Comparison of ENCODE assay signal across 8 cellular contexts in genomic region chr5:10695055-10695649, GRCh38.
A peak's percentile ranks its signal among the peaks of the same experiment; 100 is the strongest.
DNase-seq lines count a peak whose midpoint lies in the region; ATAC-seq and TF ChIP-seq lines count a peak whose summit lies in the region.

No MANE protein-coding gene starts in this region.

- peak; percentile 32 for ATAC-seq in GM19452 (IDR thresholded peaks at IDR 0.05; ENCODE audit: unreplicated experiment)
- ATAC-seq in upper lobe of left lung (ENCODE audit: low FRiP score in 2 of 2): peak; percentile 78 to 82
- no peak for ATAC-seq in GM18520 (IDR thresholded peaks at IDR 0.05; ENCODE audit: unreplicated experiment)

- TF ChIP-seq CTCF in Peyer's patch (IDR thresholded peaks at IDR 0.05) (peak in 5 of 6 experiments; percentile 6 to 77 (median 72)), upper lobe of left lung (IDR thresholded peaks at IDR 0.05) (peak in 5 of 6 experiments; percentile 52 to 77 (median 61))

- no peak overlapping the region for H3K4me3 ChIP-seq in Peyer's patch
- no peak overlapping the region for H3K4me3 ChIP-seq in upper lobe of left lung

- in situ Hi-C loops in KBM-7 (cut with MboI; ENCODE audit: low pct_unique_long_range_greater_than_20kb, low sequenced_read_pairs): no loop called here

- no peak for TF ChIP-seq EP300 in upper lobe of left lung (IDR thresholded peaks at IDR 0.05)

- peak; percentile 86 for DNase-seq in DMS53 (lab: John Stamatoyannopoulos, UW)
- peak; percentile 64 for DNase-seq in KBM-7
- peak; percentile 53 to 85 (median 75) for DNase-seq in Peyer's patch
- peak; percentile 76 for DNase-seq in ecto neural progenitor cell (ENCODE audit: low spot score)
- DNase-seq in lung microvascular endothelial cell (ENCODE audit: low read depth in 2 of 2): peak; percentile 78 to 81
- DNase-seq in upper lobe of left lung: peak; percentile 86 to 87

- H3K36me3 ChIP-seq in Peyer's patch (no peaks in the 10 kb centered on the region), upper lobe of left lung (no peaks in the 10 kb centered on the region)

- H3K27ac ChIP-seq in Peyer's patch: no peak overlapping the region
- no peak overlapping the region for H3K27ac ChIP-seq in upper lobe of left lung

- H3K9me3 ChIP-seq in Peyer's patch (no peaks in the 10 kb centered on the region), upper lobe of left lung (no peaks in the 10 kb centered on the region)

- TF ChIP-seq POLR2A in Peyer's patch (IDR thresholded peaks at IDR 0.05): no peak
- no peak for TF ChIP-seq POLR2A in upper lobe of left lung (IDR thresholded peaks at IDR 0.05)

- H3K4me1 ChIP-seq in Peyer's patch: peaks cover 0 to 6% (median 0%) of the 10 kb centered on the region in 4 donors
- peaks cover 6 to 11% (median 9%) of the 10 kb centered on the region in 4 donors for H3K4me1 ChIP-seq in upper lobe of left lung

- H3K27me3 ChIP-seq in Peyer's patch (no peaks in the 10 kb centered on the region), upper lobe of left lung (no peaks in the 10 kb centered on the region)

- 13 to 21% methylated on average over 7 to 14 of the region's 14 CpGs for WGBS in upper lobe of left lung, 2 donors
